16 cellular contexts compared by ENCODE assay signal in genomic region chr9:117734082-117734481, GRCh38. TPM values are rescaled to one million over a fixed set of nuclear protein-coding genes. Genes with fewer than 3 reads are reported as not detected.
"Had no signal": no experiment of that assay in that cellular context is flagged by ENCODE, and none has a peak within 500 bp of the region (broad histone marks: within the 10 kb centered on the region; RNA-seq: fewer than 3 reads in every experiment).

No MANE protein-coding gene starts in this region.

- H3K9me3 ChIP-seq: esophagus squamous epithelium, thoracic aorta had no signal

- H3K4me1 ChIP-seq: esophagus squamous epithelium, foreskin keratinocyte had no signal

- H3K4me1 Mint-ChIP-seq: activated naive CD4-positive, alpha-beta T cell treated with anti-CD3 and anti-CD28 coated beads, Interleukin-2, amount 50 U/mL, for 24 hours; nephron; stimulated activated naive CD8-positive, alpha-beta T cell treated with anti-CD3 and anti-CD28 coated beads, Interleukin-15, amount 100 ng/mL, for 72 hours; T-helper 17 cell had no signal

- H3K27ac Mint-ChIP-seq: activated naive CD4-positive, alpha-beta T cell treated with anti-CD3 and anti-CD28 coated beads, Interleukin-2, amount 50 U/mL, for 24 hours; activated T-helper 2 cell treated with anti-CD3 and anti-CD28 coated beads, Interferon-gamma antibody, Interleukin-2, Interleukin-4, amounts not matched to agents 10 μg/mL and 5 μg/mL and 100 μg/mL, durations not matched to agents 14 hours and 24 hours and 36 hours; nephron; stimulated activated naive CD8-positive, alpha-beta T cell treated with anti-CD3 and anti-CD28 coated beads, Interleukin-15, amount 100 ng/mL, for 72 hours; T-helper 17 cell had no signal

- H3K27me3 ChIP-seq: esophagus squamous epithelium, foreskin keratinocyte had no signal

- H3K36me3 ChIP-seq: esophagus squamous epithelium, thoracic aorta had no signal

- DNase-seq: activated CD4-positive, alpha-beta T cell treated with anti-CD3 and anti-CD28 coated beads, Interleukin-2, amount 50 U/mL, for 1 hour; activated T-cell treated with anti-CD3 and anti-CD28 coated beads for 4 hours; amniotic stem cell; esophagus squamous epithelium; foreskin keratinocyte; left cardiac atrium; occipital lobe; stimulated activated CD4-positive, alpha-beta T cell treated with anti-CD3 and anti-CD28 coated beads, Interleukin-4, amount 100 ng/mL, for 4 hours; stimulated activated naive CD8-positive, alpha-beta T cell treated with anti-CD3 and anti-CD28 coated beads, Interleukin-15, amount 100 ng/mL, for 72 hours; T-helper 17 cell had no signal

- H3K27me3 Mint-ChIP-seq: T-helper 17 cell had no signal

- H3K4me3 Mint-ChIP-seq: activated naive CD4-positive, alpha-beta T cell treated with anti-CD3 and anti-CD28 coated beads, Interleukin-2, amount 50 U/mL, for 24 hours; brain; nephron; stimulated activated naive CD8-positive, alpha-beta T cell treated with anti-CD3 and anti-CD28 coated beads, Interleukin-15, amount 100 ng/mL, for 72 hours; T-helper 17 cell had no signal

- H3K9me3 Mint-ChIP-seq: activated naive CD4-positive, alpha-beta T cell treated with anti-CD3 and anti-CD28 coated beads, Interleukin-2, amount 50 U/mL, for 24 hours; activated T-helper 2 cell treated with anti-CD3 and anti-CD28 coated beads, Interferon-gamma antibody, Interleukin-2, Interleukin-4, amounts not matched to agents 10 μg/mL and 5 μg/mL and 100 μg/mL, durations not matched to agents 14 hours and 24 hours and 36 hours; brain; nephron; stimulated activated naive CD8-positive, alpha-beta T cell treated with anti-CD3 and anti-CD28 coated beads, Interleukin-15, amount 100 ng/mL, for 72 hours had no signal

- H3K36me3 Mint-ChIP-seq: activated naive CD4-positive, alpha-beta T cell treated with anti-CD3 and anti-CD28 coated beads, Interleukin-2, amount 50 U/mL, for 24 hours; brain had no signal

- H3K27ac ChIP-seq: esophagus squamous epithelium, foreskin keratinocyte, thoracic aorta had no signal

- H3K4me3 ChIP-seq: esophagus squamous epithelium, thoracic aorta had no signal

RNA-seq across cellular contexts. Expression of gene TLR4, which starts 29.9 kb away (rescaled TPM):
- total RNA-seq: activated CD8-positive, alpha-beta memory T cell treated with anti-CD3 and anti-CD28 coated beads for 36 hours; activated T-helper 2 cell treated with anti-CD3 and anti-CD28 coated beads, Interferon-gamma antibody, Interleukin-2, Interleukin-4, amounts not matched to agents 10 μg/mL and 5 μg/mL and 100 μg/mL, durations not matched to agents 14 hours and 24 hours and 36 hours; foreskin keratinocyte had no signal
